ENCODE assay signal across 13 cellular contexts in the genomic region with DNA sequence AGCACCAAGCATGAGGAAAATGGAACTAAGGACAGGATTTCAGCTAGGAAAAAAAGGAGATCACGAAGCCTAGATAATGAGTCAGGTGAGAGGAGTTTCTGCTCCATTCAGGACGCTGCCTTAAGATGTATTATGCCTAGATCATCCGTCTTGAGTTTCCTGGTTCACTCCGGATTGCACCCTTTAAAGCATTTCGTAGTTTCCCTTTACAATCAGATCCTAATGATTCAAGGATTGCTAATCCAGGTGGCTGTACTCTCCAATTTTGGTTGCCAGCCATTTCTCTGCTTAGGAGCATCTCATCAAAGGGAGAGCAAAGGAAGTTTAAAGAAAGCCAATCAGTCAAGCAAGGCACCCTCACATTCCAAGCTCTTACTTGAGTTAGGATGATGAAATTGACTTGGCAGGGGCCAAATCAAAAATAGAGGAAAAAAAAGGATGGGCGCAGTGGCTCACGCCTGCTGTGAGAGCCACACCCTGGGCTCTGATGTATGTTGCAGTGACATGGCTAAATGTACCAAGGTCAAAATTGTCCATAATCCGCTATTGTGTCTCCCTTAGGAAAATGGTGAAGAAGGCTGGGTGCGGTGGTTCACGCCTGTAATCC.
DNase-seq lines count a peak whose midpoint lies in the region; ATAC-seq, FAIRE-seq and TF ChIP-seq lines count a peak whose summit lies in the region.
"Had no signal": no experiment of that assay in that cellular context is flagged by ENCODE, and none has a peak within 500 bp of the region (broad histone marks: within the 10 kb centered on the region; RNA-seq: fewer than 3 reads in every experiment).

No MANE protein-coding gene starts in this region.

- H3K23me2 ChIP-seq in H1 (ENCODE audit: low read depth, low read length): no peaks in the 10 kb centered on the region; the same call in 1 of the 2 replicates

- H3K4me1 Mint-ChIP-seq in stimulated activated naive B cell treated with anti-CD40 and anti-IgM and Interleukin-4, amounts not matched to agents 10 μg/mL and 1 μg/mL and 100 μg/mL, for 72 hours: peaks cover 15 to 16% of the 10 kb centered on the region in 2 donors
- peaks cover 17% of the 10 kb centered on the region for H3K4me1 Mint-ChIP-seq in activated T-cell treated with anti-CD3 and anti-CD28 coated beads, Interleukin-2, amount 50 U/mL, for 24 hours (ENCODE audit: low read depth)

- no peak overlapping the region for H3K27ac ChIP-seq in H1 (ENCODE audit: low read depth, low read length)
- peak overlapping the region; percentile 82 for H3K27ac ChIP-seq in keratinocyte (ENCODE audit: control insufficient read depth, insufficient read depth, low read length)
- H3K27ac ChIP-seq in Karpas-422 (ENCODE audit: low read length): no peak overlapping the region
- H3K27ac ChIP-seq in right lobe of liver: no peak overlapping the region

- H3K4me3 Mint-ChIP-seq in stimulated activated naive B cell treated with anti-CD40 and anti-IgM and Interleukin-4, amounts not matched to agents 10 μg/mL and 1 μg/mL and 100 μg/mL, for 72 hours: no peak overlapping the region
- H3K4me3 Mint-ChIP-seq in activated T-cell treated with anti-CD3 and anti-CD28 coated beads, Interleukin-2, amount 50 U/mL, for 24 hours: no peak overlapping the region

- H3K56ac ChIP-seq in H1 (replicated peaks; ENCODE audit: insufficient read length, low read depth, low read length): no peak overlapping the region

- H3K9me1 ChIP-seq in keratinocyte (ENCODE audit: control insufficient read depth, extremely low read depth, insufficient read depth, low read length): peaks cover 3% of the 10 kb centered on the region

- no peak overlapping the region for H3K4me3 ChIP-seq in H1 (ENCODE audit: extremely low read depth in 1 of 4, insufficient read depth in 2 of 4, low read depth in 3 of 4, low read length in 4 of 4)
- H3K4me3 ChIP-seq in keratinocyte (ENCODE audit: control insufficient read depth in 2 of 3, extremely low read depth in 1 of 3, insufficient read depth in 2 of 3, low read depth in 1 of 3, low read length in 3 of 3): peak overlapping the region in 2 of 3 experiments; percentile 40 to 51
- H3K4me3 ChIP-seq in Karpas-422 (ENCODE audit: low read length): no peak overlapping the region
- no peak overlapping the region for H3K4me3 ChIP-seq in right lobe of liver
- H3K4me3 ChIP-seq: HAP-1 had no signal

- intact Hi-C loops in right lobe of liver (cut with DNase I): no loop called here

- DNase-seq in H1 (ENCODE audit: low read depth in 1 of 2, low spot score in 2 of 2) (no peak), keratinocyte (ENCODE audit: low read depth, low spot score) (no peak), Karpas-422 (no peak), right lobe of liver (no peak)
- no peak for DNase-seq in stimulated activated naive B cell treated with anti-CD40 and anti-IgM and Interleukin-4, amounts not matched to agents 10 μg/mL and 1 μg/mL and 100 μg/mL, for 72 hours
- DNase-seq in activated T-cell treated with anti-CD3 and anti-CD28 coated beads, Interleukin-2, amount 50 U/mL, for 24 hours: no peak
- DNase-seq: NCI-H1048, NCI-H2107, NCI-H226 had no signal

- 0 out of 2 replicates have a peak overlapping the region, but pooled peaks have one; percentile 27 for H2BK12ac ChIP-seq in H1 (ENCODE audit: low read depth, low read length)

- peaks cover 0 to 19% of the 10 kb centered on the region in 2 experiments; a peak in 2 of 4 replicates for H3K79me2 ChIP-seq in H1 (ENCODE audit: control insufficient read depth in 1 of 2, insufficient read depth in 2 of 2, low read length in 2 of 2)
- no peaks in the 10 kb centered on the region for H3K79me2 ChIP-seq in keratinocyte (ENCODE audit: control insufficient read depth, insufficient read depth, low read length)
- H3K79me2 ChIP-seq in Karpas-422 (ENCODE audit: low read length): no peaks in the 10 kb centered on the region

- peaks cover 5% of the 10 kb centered on the region in 2 donors for H3K36me3 Mint-ChIP-seq in stimulated activated naive B cell treated with anti-CD40 and anti-IgM and Interleukin-4, amounts not matched to agents 10 μg/mL and 1 μg/mL and 100 μg/mL, for 72 hours
- no peaks in the 10 kb centered on the region for H3K36me3 Mint-ChIP-seq in activated T-cell treated with anti-CD3 and anti-CD28 coated beads, Interleukin-2, amount 50 U/mL, for 24 hours (ENCODE audit: low read depth)

- no peaks in the 10 kb centered on the region for H3K36me3 ChIP-seq in H1 (ENCODE audit: control insufficient read depth in 2 of 4, insufficient read depth in 4 of 4, low read length in 3 of 4)
- H3K36me3 ChIP-seq in keratinocyte (ENCODE audit: control insufficient read depth in 2 of 2, extremely low read depth in 1 of 2, insufficient read depth in 2 of 2, low read length in 2 of 2): no peaks in the 10 kb centered on the region
- H3K36me3 ChIP-seq in Karpas-422 (ENCODE audit: insufficient read depth, low read length): no peaks in the 10 kb centered on the region
- no peaks in the 10 kb centered on the region for H3K36me3 ChIP-seq in right lobe of liver
- H3K36me3 ChIP-seq: HAP-1 had no signal

- no peak for ATAC-seq in stimulated activated naive B cell treated with anti-CD40 and anti-IgM and Interleukin-4, amounts not matched to agents 10 μg/mL and 1 μg/mL and 100 μg/mL, for 72 hours (replicated peaks)
- ATAC-seq in HG03175 (IDR thresholded peaks at IDR 0.05; ENCODE audit: unreplicated experiment): no peak
- no peak for ATAC-seq in right lobe of liver

- no peak overlapping the region for H3K14ac ChIP-seq in H1 (ENCODE audit: insufficient read length)

- TF ChIP-seq POLR2A in H1 (IDR thresholded peaks at IDR 0.05; ENCODE audit: control extremely low read depth in 1 of 2, low read depth in 2 of 2, low read length in 2 of 2): no peak
- no peak for TF ChIP-seq POLR2A in right lobe of liver (IDR thresholded peaks at IDR 0.05)

- H4K5ac ChIP-seq in H1 (ENCODE audit: insufficient read length, low read depth, low read length): no peak overlapping the region

- peaks cover 5 to 6% of the 10 kb centered on the region in 2 donors for H3K9me3 Mint-ChIP-seq in stimulated activated naive B cell treated with anti-CD40 and anti-IgM and Interleukin-4, amounts not matched to agents 10 μg/mL and 1 μg/mL and 100 μg/mL, for 72 hours
- no peaks in the 10 kb centered on the region for H3K9me3 Mint-ChIP-seq in activated T-cell treated with anti-CD3 and anti-CD28 coated beads, Interleukin-2, amount 50 U/mL, for 24 hours

- H2BK20ac ChIP-seq in H1 (ENCODE audit: low read length): no peak overlapping the region

- H3K27me3 Mint-ChIP-seq in stimulated activated naive B cell treated with anti-CD40 and anti-IgM and Interleukin-4, amounts not matched to agents 10 μg/mL and 1 μg/mL and 100 μg/mL, for 72 hours: no peaks in the 10 kb centered on the region
- H3K27me3 Mint-ChIP-seq in activated T-cell treated with anti-CD3 and anti-CD28 coated beads, Interleukin-2, amount 50 U/mL, for 24 hours: no peaks in the 10 kb centered on the region

- H2AK5ac ChIP-seq in H1 (ENCODE audit: low read depth, low read length): 0 out of 2 replicates have a peak overlapping the region, but pooled peaks have one; percentile 80

- no peak overlapping the region for H2BK120ac ChIP-seq in H1 (replicated peaks; ENCODE audit: low read depth, low read length)

- no peak overlapping the region for H2BK5ac ChIP-seq in H1 (ENCODE audit: low read depth, low read length)

- FAIRE-seq in H1 (lab: Jason Lieb, UNC) (no peak), keratinocyte (lab: Jason Lieb, UNC) (peak; percentile 89)
- FAIRE-seq: HTR-8/SVneo had no signal

- TF ChIP-seq CTCF in H1 (IDR thresholded peaks at IDR 0.05; ENCODE audit: control extremely low read depth in 1 of 3, insufficient read depth in 1 of 3, low read depth in 1 of 3, low read length in 3 of 3) (no peak), keratinocyte (optimal IDR thresholded peaks at IDR 0.05 in 1 of 3, IDR thresholded peaks at IDR 0.05 in 1 of 3, conservative IDR thresholded peaks at IDR 0.05 in 1 of 3; ENCODE audit: extremely low read depth in 1 of 3, insufficient read depth in 2 of 3, low read length in 3 of 3) (no peak), right lobe of liver (IDR thresholded peaks at IDR 0.05) (no peak)

- peaks cover 6% of the 10 kb centered on the region for H3K79me1 ChIP-seq in H1 (ENCODE audit: low read depth, low read length)

- H3K9me3 ChIP-seq in H1 (ENCODE audit: insufficient read depth in 2 of 2, low read depth in 1 of 2, low read length in 1 of 2): no peaks in the 10 kb centered on the region
- H3K9me3 ChIP-seq in keratinocyte (ENCODE audit: control insufficient read depth, low read depth, low read length): no peaks in the 10 kb centered on the region
- H3K9me3 ChIP-seq in Karpas-422 (ENCODE audit: low read length): no peaks in the 10 kb centered on the region
- no peaks in the 10 kb centered on the region for H3K9me3 ChIP-seq in right lobe of liver
- H3K9me3 ChIP-seq: HAP-1 had no signal

- CTCF ChIA-PET in H1 (lab: Charles Lee; ENCODE audit: partially characterized antibody): interaction anchor here (0.6 to 2.3 kb wide), 5 partner anchors 36 to 78 kb away, joined by 3 to 7 read pairs (median 3); no protein-coding TSS in a partner anchor

- no peak overlapping the region for H3K4me2 ChIP-seq in H1 (ENCODE audit: insufficient read depth in 1 of 2, low read depth in 2 of 2, low read length in 2 of 2)
- peak overlapping the region; percentile 80 for H3K4me2 ChIP-seq in keratinocyte (ENCODE audit: control insufficient read depth, extremely low read depth, insufficient read depth, low read depth, low read length)
- H3K4me2 ChIP-seq in Karpas-422 (ENCODE audit: low read depth, low read length, poor library complexity, severe bottlenecking): no peak overlapping the region

- H3K9ac ChIP-seq in H1 (replicated peaks in 1 of 4; ENCODE audit: extremely low read depth in 1 of 4, low read depth in 3 of 4, low read length in 3 of 4) (no peak overlapping the region), keratinocyte (ENCODE audit: control insufficient read depth, extremely low read depth, insufficient read depth, low read length) (peak overlapping the region; percentile 56), Karpas-422 (ENCODE audit: low read length) (no peak overlapping the region)

- TF ChIP-seq RAD21 in Ishikawa (IDR thresholded peaks at IDR 0.05; ENCODE audit: low read depth): no peak
- TF ChIP-seq RAD21 in H1 (IDR thresholded peaks at IDR 0.05 in 1 of 2, conservative IDR thresholded peaks at IDR 0.05 in 1 of 2; ENCODE audit: low read depth in 2 of 2, low read length in 2 of 2): no peak

- H3K27me3 ChIP-seq in H1 (replicated peaks in 1 of 4; ENCODE audit: control insufficient read depth in 3 of 4, extremely low read depth in 1 of 4, insufficient read depth in 3 of 4, low read length in 3 of 4) (no peaks in the 10 kb centered on the region), keratinocyte (ENCODE audit: control insufficient read depth, extremely low read depth, insufficient read depth, low read length) (no peaks in the 10 kb centered on the region), Karpas-422 (ENCODE audit: low read length) (no peaks in the 10 kb centered on the region), right lobe of liver (no peaks in the 10 kb centered on the region)

- WGBS in H1 (ENCODE audit: extremely low coverage in 1 of 2, insufficient coverage in 1 of 2, insufficient read length in 1 of 2, insufficient replicate concordance in 2 of 2, low coverage in 1 of 2, low lambda C conversion rate in 2 of 2, missing lambda C conversion rate in 1 of 2), 2 experiments: 90% methylated on average over 10 of the region's 10 CpGs; no CpG with 5 or more reads in 1 of the 2 experiments
- 87% methylated on average over 9 of the region's 10 CpGs for WGBS in right lobe of liver (ENCODE audit: insufficient coverage, low coverage, low lambda C conversion rate, missing lambda C conversion rate)

- no peaks in the 10 kb centered on the region for H3K9me2 ChIP-seq in Karpas-422 (replicated peaks; ENCODE audit: insufficient read depth, low read length)

- H3K27ac Mint-ChIP-seq in stimulated activated naive B cell treated with anti-CD40 and anti-IgM and Interleukin-4, amounts not matched to agents 10 μg/mL and 1 μg/mL and 100 μg/mL, for 72 hours: peak overlapping the region; percentile 39
- no peak overlapping the region for H3K27ac Mint-ChIP-seq in activated T-cell treated with anti-CD3 and anti-CD28 coated beads, Interleukin-2, amount 50 U/mL, for 24 hours

- TF ChIP-seq EP300 in Ishikawa (IDR thresholded peaks at IDR 0.05; ENCODE audit: borderline replicate concordance) (no peak), H1 (IDR thresholded peaks at IDR 0.05; ENCODE audit: borderline replicate concordance in 1 of 2, low read depth in 2 of 2, low read length in 2 of 2) (no peak)

- POLR2A ChIA-PET in H1 (lab: Charles Lee; ENCODE audit: partially characterized antibody): interaction anchor here (1.1 to 1.8 kb wide), 3 partner anchors 15 to 87 kb away, joined by 3 to 5 read pairs (median 5); no protein-coding TSS in a partner anchor

- dilution Hi-C loops in keratinocyte (cut with MboI; ENCODE audit: extremely low pct_ligation_motif_present, low sequenced_read_pairs): no loop called here

- peak overlapping the region; percentile 21; the same call in 1 of the 2 replicates for H2BK15ac ChIP-seq in H1 (ENCODE audit: low read length)

- peaks cover 0 to 10% (median 3%) of the 10 kb centered on the region in 4 experiments; a peak in 5 of 7 replicates for H3K4me1 ChIP-seq in H1 (replicated peaks in 1 of 4; ENCODE audit: control insufficient read depth in 3 of 4, insufficient read depth in 4 of 4, low read length in 3 of 4)
- H3K4me1 ChIP-seq in keratinocyte (ENCODE audit: control insufficient read depth, extremely low read depth, insufficient read depth, low read length): peaks cover 28% of the 10 kb centered on the region
- H3K4me1 ChIP-seq in Karpas-422 (ENCODE audit: low read length): no peaks in the 10 kb centered on the region
- no peaks in the 10 kb centered on the region for H3K4me1 ChIP-seq in right lobe of liver
- H3K4me1 ChIP-seq: HAP-1 had no signal

- H2AFZ ChIP-seq in H1 (ENCODE audit: low read length) (no peak overlapping the region), keratinocyte (ENCODE audit: control insufficient read depth, low read length) (peak overlapping the region; percentile 83), Karpas-422 (ENCODE audit: low read length) (no peak overlapping the region)

- H3K23ac ChIP-seq in H1 (ENCODE audit: insufficient read length): no peak overlapping the region

- no peak overlapping the region; the same call in 1 of the 2 replicates for H4K8ac ChIP-seq in H1 (ENCODE audit: extremely low read depth, insufficient read depth, low read length)

- H3K4ac ChIP-seq in H1 (replicated peaks; ENCODE audit: insufficient read length, low read depth, low read length): no peak overlapping the region

- H3K18ac ChIP-seq in H1 (ENCODE audit: extremely low read depth, low read length): peak overlapping the region; percentile 51; the same call in 1 of the 2 replicates

- H4K20me1 ChIP-seq in H1 (replicated peaks in 1 of 2; ENCODE audit: control insufficient read depth in 1 of 2, insufficient read depth in 2 of 2, low read length in 2 of 2) (no peaks in the 10 kb centered on the region), keratinocyte (ENCODE audit: control insufficient read depth, extremely low read depth, insufficient read depth, low read length) (no peaks in the 10 kb centered on the region), Karpas-422 (ENCODE audit: insufficient read depth, low read depth, low read length) (peaks cover 2% of the 10 kb centered on the region; the same call in 1 of the 2 replicates)

- no peak overlapping the region for H4K91ac ChIP-seq in H1 (replicated peaks; ENCODE audit: insufficient read length, low read length)

Comparison
In these comparisons a context has a peak if more than half of its experiments do, and no peak if none do; other contexts are left out.
1. H3K4me3 ChIP-seq: peak in keratinocyte (2 of 3); none in H1 (0 of 4), Karpas-422 (single experiment) and right lobe of liver (0 of 3).